ENCODE assay signal across 1 cellular context in genomic region chr19:1651548-1652394, GRCh38.
TF ChIP-seq lines count a peak whose summit lies in the region.

No MANE protein-coding gene starts in this region.

TF ChIP-seq in K562, 482 proteins besides CTCF, POLR2A, EP300 and RAD21 (continued from another document and continues in another):
- TF ChIP-seq SRSF1 (IDR thresholded peaks at IDR 0.05; ENCODE audit: low read depth, low read length), result no peak
- TF ChIP-seq POLR2G (IDR thresholded peaks at IDR 0.05; ENCODE audit: low read depth, low read length), result peak; percentile 71
- no peak for TF ChIP-seq SRSF9 (IDR thresholded peaks at IDR 0.05; ENCODE audit: borderline replicate concordance, low read depth, low read length)
- no peak for TF ChIP-seq EWSR1 (IDR thresholded peaks at IDR 0.05; ENCODE audit: borderline replicate concordance, low read depth, partially characterized antibody)
- TF ChIP-seq PKNOX1 (IDR thresholded peaks at IDR 0.05), result no peak
- TF ChIP-seq THRA (IDR thresholded peaks at IDR 0.05), result no peak
- no peak for TF ChIP-seq MXD1 (CRISPR knock-in tag; IDR thresholded peaks at IDR 0.05; ENCODE audit: borderline replicate concordance, poor library complexity, severe bottlenecking)
- no peak for TF ChIP-seq NR4A1 (CRISPR knock-in tag; IDR thresholded peaks at IDR 0.05)
- no peak for TF ChIP-seq NR4A1 (tag; IDR thresholded peaks at IDR 0.05)
- TF ChIP-seq, protein P1, sequence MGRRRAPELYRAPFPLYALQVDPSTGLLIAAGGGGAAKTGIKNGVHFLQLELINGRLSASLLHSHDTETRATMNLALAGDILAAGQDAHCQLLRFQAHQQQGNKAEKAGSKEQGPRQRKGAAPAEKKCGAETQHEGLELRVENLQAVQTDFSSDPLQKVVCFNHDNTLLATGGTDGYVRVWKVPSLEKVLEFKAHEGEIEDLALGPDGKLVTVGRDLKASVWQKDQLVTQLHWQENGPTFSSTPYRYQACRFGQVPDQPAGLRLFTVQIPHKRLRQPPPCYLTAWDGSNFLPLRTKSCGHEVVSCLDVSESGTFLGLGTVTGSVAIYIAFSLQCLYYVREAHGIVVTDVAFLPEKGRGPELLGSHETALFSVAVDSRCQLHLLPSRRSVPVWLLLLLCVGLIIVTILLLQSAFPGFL (CRISPR knock-in tag; IDR thresholded peaks at IDR 0.05), result no peak
- TF ChIP-seq ZNF280B (CRISPR knock-in tag; IDR thresholded peaks at IDR 0.05), result no peak
- no peak for TF ChIP-seq HMG20B (CRISPR knock-in tag; IDR thresholded peaks at IDR 0.05)
- no peak for TF ChIP-seq BRD4 (IDR thresholded peaks at IDR 0.05)
- TF ChIP-seq RBBP5 (IDR thresholded peaks at IDR 0.05; ENCODE audit: borderline replicate concordance, insufficient read depth, low read length, poor library complexity, severe bottlenecking), result no peak
- peak; percentile 32; the same call in 1 of the 2 replicates for TF ChIP-seq L3MBTL2 (IDR thresholded peaks at IDR 0.05)
- TF ChIP-seq NCOA6 (IDR thresholded peaks at IDR 0.05), result no peak; the same call in 1 of the 2 replicates
- TF ChIP-seq ZNF77 (CRISPR knock-in tag; IDR thresholded peaks at IDR 0.05), result no peak
- TF ChIP-seq ZNF232 (CRISPR knock-in tag; IDR thresholded peaks at IDR 0.05), result no peak
- TF ChIP-seq, protein P2, sequence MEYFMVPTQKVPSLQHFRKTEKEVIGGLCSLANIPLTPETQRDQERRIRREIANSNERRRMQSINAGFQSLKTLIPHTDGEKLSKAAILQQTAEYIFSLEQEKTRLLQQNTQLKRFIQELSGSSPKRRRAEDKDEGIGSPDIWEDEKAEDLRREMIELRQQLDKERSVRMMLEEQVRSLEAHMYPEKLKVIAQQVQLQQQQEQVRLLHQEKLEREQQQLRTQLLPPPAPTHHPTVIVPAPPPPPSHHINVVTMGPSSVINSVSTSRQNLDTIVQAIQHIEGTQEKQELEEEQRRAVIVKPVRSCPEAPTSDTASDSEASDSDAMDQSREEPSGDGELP (CRISPR knock-in tag; IDR thresholded peaks at IDR 0.05; ENCODE audit: borderline replicate concordance), result peak; percentile 34; the same call in 1 of the 2 replicates
- no peak for TF ChIP-seq EHMT2 (IDR thresholded peaks at IDR 0.05)
- no peak for TF ChIP-seq ZNF324 (CRISPR knock-in tag; IDR thresholded peaks at IDR 0.05)
- TF ChIP-seq ELK1 (CRISPR knock-in tag; IDR thresholded peaks at IDR 0.05), result no peak
- TF ChIP-seq SIRT6 (IDR thresholded peaks at IDR 0.05; ENCODE audit: low read depth, low read length), result no peak
- no peak for TF ChIP-seq MCM3 (IDR thresholded peaks at IDR 0.05)
- TF ChIP-seq CBX1 (IDR thresholded peaks at IDR 0.05; ENCODE audit: low read depth), result no peak
- no peak for TF ChIP-seq HLTF (IDR thresholded peaks at IDR 0.05)
- no peak for TF ChIP-seq ZBTB17 (CRISPR knock-in tag; IDR thresholded peaks at IDR 0.05)
- no peak for TF ChIP-seq HMG20A (CRISPR knock-in tag; conservative IDR thresholded peaks at IDR 0.05)
- no peak for TF ChIP-seq HNRNPLL (IDR thresholded peaks at IDR 0.05; ENCODE audit: low read depth, low read length, poor library complexity, severe bottlenecking)
- no peak for TF ChIP-seq ZNF316 (IDR thresholded peaks at IDR 0.05)
- TF ChIP-seq CTBP1 (IDR thresholded peaks at IDR 0.05; ENCODE audit: borderline replicate concordance), result peak; percentile 24; the same call in 1 of the 2 replicates
- no peak for TF ChIP-seq ELF4 (CRISPR knock-in tag; IDR thresholded peaks at IDR 0.05)
- no peak for TF ChIP-seq ZFPM2 (CRISPR knock-in tag; IDR thresholded peaks at IDR 0.05)
- TF ChIP-seq PYGO2 (tag; IDR thresholded peaks at IDR 0.05), result no peak
- TF ChIP-seq ZBTB33 (CRISPR knock-in tag; IDR thresholded peaks at IDR 0.05), result no peak
- no peak for TF ChIP-seq RFX7 (CRISPR knock-in tag; IDR thresholded peaks at IDR 0.05)
- TF ChIP-seq TGIF2 (CRISPR knock-in tag; IDR thresholded peaks at IDR 0.05), result peak; percentile 29; the same call in 1 of the 2 replicates
- TF ChIP-seq HINFP (tag; conservative IDR thresholded peaks at IDR 0.05; ENCODE audit: low read depth), result no peak
- TF ChIP-seq LCOR (CRISPR knock-in tag; IDR thresholded peaks at IDR 0.05), result no peak
- no peak for TF ChIP-seq ATF3 (IDR thresholded peaks at IDR 0.05)
- TF ChIP-seq ATF3 (CRISPR knock-in tag; conservative IDR thresholded peaks at IDR 0.05), result no peak
- no peak for TF ChIP-seq TSC22D4 (tag; IDR thresholded peaks at IDR 0.05)
- TF ChIP-seq E2F3 (CRISPR knock-in tag; IDR thresholded peaks at IDR 0.05), result no peak
- TF ChIP-seq LEF1 (IDR thresholded peaks at IDR 0.05), result no peak
- TF ChIP-seq PHF21A (IDR thresholded peaks at IDR 0.05; ENCODE audit: borderline replicate concordance, low read depth), result no peak
- TF ChIP-seq MEIS2 (IDR thresholded peaks at IDR 0.05; ENCODE audit: partially characterized antibody), result no peak
- TF ChIP-seq, protein P3, sequence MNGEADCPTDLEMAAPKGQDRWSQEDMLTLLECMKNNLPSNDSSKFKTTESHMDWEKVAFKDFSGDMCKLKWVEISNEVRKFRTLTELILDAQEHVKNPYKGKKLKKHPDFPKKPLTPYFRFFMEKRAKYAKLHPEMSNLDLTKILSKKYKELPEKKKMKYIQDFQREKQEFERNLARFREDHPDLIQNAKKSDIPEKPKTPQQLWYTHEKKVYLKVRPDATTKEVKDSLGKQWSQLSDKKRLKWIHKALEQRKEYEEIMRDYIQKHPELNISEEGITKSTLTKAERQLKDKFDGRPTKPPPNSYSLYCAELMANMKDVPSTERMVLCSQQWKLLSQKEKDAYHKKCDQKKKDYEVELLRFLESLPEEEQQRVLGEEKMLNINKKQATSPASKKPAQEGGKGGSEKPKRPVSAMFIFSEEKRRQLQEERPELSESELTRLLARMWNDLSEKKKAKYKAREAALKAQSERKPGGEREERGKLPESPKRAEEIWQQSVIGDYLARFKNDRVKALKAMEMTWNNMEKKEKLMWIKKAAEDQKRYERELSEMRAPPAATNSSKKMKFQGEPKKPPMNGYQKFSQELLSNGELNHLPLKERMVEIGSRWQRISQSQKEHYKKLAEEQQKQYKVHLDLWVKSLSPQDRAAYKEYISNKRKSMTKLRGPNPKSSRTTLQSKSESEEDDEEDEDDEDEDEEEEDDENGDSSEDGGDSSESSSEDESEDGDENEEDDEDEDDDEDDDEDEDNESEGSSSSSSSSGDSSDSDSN (IDR thresholded peaks at IDR 0.05; ENCODE audit: borderline replicate concordance in 1 of 2, low read depth in 2 of 2, low read length in 2 of 2), result 0 out of 4 replicates have a peak, but pooled peaks of 1 of the 2 experiments have one; percentile 22
- no peak for TF ChIP-seq SMAD2 (IDR thresholded peaks at IDR 0.05; ENCODE audit: low read depth, low read length)
- TF ChIP-seq TCFL5 (CRISPR knock-in tag; conservative IDR thresholded peaks at IDR 0.05), result no peak
- no peak for TF ChIP-seq BRD9 (IDR thresholded peaks at IDR 0.05; ENCODE audit: low read depth, partially characterized antibody)
- no peak for TF ChIP-seq GTF2B (IDR thresholded peaks at IDR 0.05; ENCODE audit: extremely low read depth, insufficient read length)
